9 cellular contexts compared by ENCODE assay signal in genomic region chr9:124871156-124871561, GRCh38. TPM values are rescaled to one million over a fixed set of nuclear protein-coding genes. Genes with fewer than 3 reads are reported as not detected.
DNase-seq lines count a peak whose midpoint lies in the region; ATAC-seq and TF ChIP-seq lines count a peak whose summit lies in the region.
"Had no signal": no experiment of that assay in that cellular context is flagged by ENCODE, and none has a peak within 500 bp of the region (broad histone marks: within the 10 kb centered on the region; RNA-seq: fewer than 3 reads in every experiment).

No MANE protein-coding gene starts in this region.

- peaks cover 23% of the 10 kb centered on the region for H3K4me1 Mint-ChIP-seq in progenitor cell of endocrine pancreas (ENCODE audit: low read depth)

- peak overlapping the region; percentile 98 for H3K9ac ChIP-seq in MM.1S (ENCODE audit: low read length)
- peak overlapping the region; percentile 62 to 97 for H3K9ac ChIP-seq in colonic mucosa (ENCODE audit: low read depth in 2 of 2, low read length in 2 of 2)

- peak overlapping the region; percentile 79 for H3K27ac Mint-ChIP-seq in progenitor cell of endocrine pancreas

- peaks cover 88% of the 10 kb centered on the region for H3K79me2 ChIP-seq in MM.1S (ENCODE audit: low read length)

- no peak overlapping the region for H2AFZ ChIP-seq in MM.1S (ENCODE audit: low read length)

- no peaks in the 10 kb centered on the region for H3K9me3 ChIP-seq in MM.1S (replicated peaks; ENCODE audit: insufficient read depth, low read length)
- H3K9me3 ChIP-seq in colonic mucosa: no peaks in the 10 kb centered on the region

- H3K36me3 ChIP-seq in GM06990 (ENCODE audit: control insufficient read depth, insufficient read depth, low read length) (peaks cover 33% of the 10 kb centered on the region), MM.1S (replicated peaks; ENCODE audit: insufficient read depth, low read length) (peaks cover 13% of the 10 kb centered on the region), colonic mucosa (peaks cover 24% of the 10 kb centered on the region)

- H3K4me3 ChIP-seq in GM06990 (replicated peaks; ENCODE audit: low read depth, low read length) (peak overlapping the region; percentile 96), MM.1S (ENCODE audit: low read length) (peak overlapping the region; percentile 90), colonic mucosa (no peak overlapping the region)

- H3K4me3 Mint-ChIP-seq in progenitor cell of endocrine pancreas (ENCODE audit: low read depth): peak overlapping the region; percentile 94

- H3K27me3 ChIP-seq in GM06990 (replicated peaks; ENCODE audit: control insufficient read depth, insufficient read depth, low read length): no peaks in the 10 kb centered on the region
- no peaks in the 10 kb centered on the region for H3K27me3 ChIP-seq in MM.1S (replicated peaks; ENCODE audit: insufficient read depth, low read length)
- H3K27me3 ChIP-seq in colonic mucosa: no peaks in the 10 kb centered on the region

- no peak for TF ChIP-seq CTCF in GM06990 (IDR thresholded peaks at IDR 0.05; ENCODE audit: insufficient read depth, low read length, poor library complexity, severe bottlenecking)
- TF ChIP-seq CTCF in MM.1S (IDR thresholded peaks at IDR 0.05; ENCODE audit: low read length): no peak
- no peak for TF ChIP-seq CTCF in colonic mucosa (IDR thresholded peaks at IDR 0.05)
- TF ChIP-seq CTCF in progenitor cell of endocrine pancreas (IDR thresholded peaks at IDR 0.05; ENCODE audit: unreplicated experiment): no peak

- peaks cover 22% of the 10 kb centered on the region; the same call in 1 of the 2 replicates for H4K20me1 ChIP-seq in MM.1S (ENCODE audit: insufficient read depth, low read length)

- H3K27me3 Mint-ChIP-seq in progenitor cell of endocrine pancreas: no peaks in the 10 kb centered on the region

- ATAC-seq in HG03135 (IDR thresholded peaks at IDR 0.05; ENCODE audit: unreplicated experiment) (no peak), GM19467 (IDR thresholded peaks at IDR 0.05; ENCODE audit: unreplicated experiment) (no peak)

- H3K4me2 ChIP-seq in MM.1S (ENCODE audit: low read depth, low read length): peak overlapping the region; percentile 96

- H3K27ac ChIP-seq in MM.1S (ENCODE audit: low read length): peak overlapping the region; percentile 98; the same call in 1 of the 2 replicates
- no peak overlapping the region for H3K27ac ChIP-seq in colonic mucosa

- DNase-seq in GM06990 (ENCODE audit: extremely low read depth, insufficient read length): no peak
- no peak for DNase-seq in MM.1S
- DNase-seq in colonic mucosa: no peak
- DNase-seq in progenitor cell of endocrine pancreas (ENCODE audit: low spot score, unreplicated experiment): no peak
- no peak for DNase-seq in glomerular visceral epithelial cell (ENCODE audit: extremely low spot score)
- no peak for DNase-seq in hypothalamus (lab: John Stamatoyannopoulos, UW)
- DNase-seq: NCI-H1105 treated with DMSO at 0.1 percent for 48 hours had no signal

- H3K9me3 Mint-ChIP-seq in progenitor cell of endocrine pancreas (ENCODE audit: low read depth): no peaks in the 10 kb centered on the region

- H3K36me3 Mint-ChIP-seq in progenitor cell of endocrine pancreas (ENCODE audit: insufficient read depth): peaks cover 7% of the 10 kb centered on the region

- H3K9me2 ChIP-seq in MM.1S (replicated peaks; ENCODE audit: insufficient read depth, low read length): no peaks in the 10 kb centered on the region

- peaks cover 31% of the 10 kb centered on the region for H3K4me1 ChIP-seq in MM.1S (ENCODE audit: low read length)
- H3K4me1 ChIP-seq in colonic mucosa: peaks cover 18% of the 10 kb centered on the region

- intact Hi-C loops in colonic mucosa (cut with DNase I): no loop called here

- peaks cover 45% of the 10 kb centered on the region for H3F3A ChIP-seq in MM.1S (ENCODE audit: insufficient read depth, low read length)

RNA-seq across cellular contexts. Expression of gene ARPC5L, which starts 9.2 kb away (rescaled TPM):
- 10 to 100 TPM; 50.0 to 61.5 TPM for total RNA-seq in colonic mucosa
- total RNA-seq in progenitor cell of endocrine pancreas: 36.6 and 36.9 TPM in 2 replicates

RNA-seq across cellular contexts. Expression of gene RPL35, which starts 9.4 kb away (rescaled TPM):
- total RNA-seq in colonic mucosa (1,000 to 10,000 TPM in 1 of 2 donors, 100 to 1,000 TPM in 1; 890 to 1,374 TPM), progenitor cell of endocrine pancreas (1,027 and 1,077 TPM in 2 replicates)

RNA-seq across cellular contexts. Expression of gene WDR38, which starts 17.9 kb away (rescaled TPM):
- total RNA-seq in colonic mucosa (not detected), progenitor cell of endocrine pancreas (not detected in 2 replicates)
